In the genomic region with DNA sequence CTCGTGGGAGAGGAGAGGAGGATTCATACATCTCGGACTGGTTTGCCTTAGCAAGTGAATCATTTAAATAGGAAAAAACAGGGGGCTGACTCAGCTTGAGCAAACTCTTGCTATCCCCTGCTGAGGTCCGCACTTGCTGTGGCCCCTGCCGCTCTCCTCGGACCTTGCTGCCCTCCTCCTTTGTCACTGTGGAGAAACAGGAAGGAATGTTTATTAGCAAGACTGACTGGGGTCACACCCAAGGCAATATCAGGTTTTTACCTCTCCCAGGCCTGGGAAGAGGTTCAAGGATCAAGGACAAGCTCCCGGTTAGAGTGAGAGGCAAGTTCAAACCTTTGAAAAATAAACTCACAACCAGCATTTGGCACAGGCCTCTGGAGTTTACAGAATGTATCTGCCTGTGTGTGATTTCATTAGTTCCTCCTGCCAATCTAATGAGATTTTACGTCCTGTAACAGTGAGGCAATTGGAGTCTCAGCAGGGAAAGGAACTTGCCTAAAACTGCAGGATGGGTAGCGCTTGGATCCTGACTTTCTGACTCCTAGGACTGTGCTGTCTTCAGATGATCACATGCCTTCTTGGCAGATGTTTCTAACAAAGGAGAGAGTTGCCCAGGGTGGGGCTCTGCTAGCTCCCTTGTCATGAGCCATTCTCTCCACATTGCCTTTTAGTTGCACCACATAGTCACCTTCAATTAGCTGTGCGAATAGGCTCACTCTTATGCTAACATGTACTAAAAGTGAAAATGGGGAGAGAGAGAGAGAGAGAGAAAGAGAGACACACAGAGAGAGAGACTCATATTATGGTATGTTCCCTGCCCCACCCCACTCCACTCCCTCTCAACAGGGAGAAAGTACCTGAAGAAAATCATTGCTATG, we compare ENCODE assay signal across 11 cellular contexts.
A peak's percentile ranks its signal among the peaks of the same experiment; 100 is the strongest.
DNase-seq lines count a peak whose midpoint lies in the region; ATAC-seq and TF ChIP-seq lines count a peak whose summit lies in the region.
"Had no signal": no experiment of that assay in that cellular context is flagged by ENCODE, and none has a peak within 500 bp of the region (broad histone marks: within the 10 kb centered on the region; RNA-seq: fewer than 3 reads in every experiment).

No MANE protein-coding gene starts in this region.

- H3K36me3 ChIP-seq in Peyer's patch (no peaks in the 10 kb centered on the region), fibroblast of lung (ENCODE audit: control insufficient read depth, insufficient read depth, low read length) (no peaks in the 10 kb centered on the region)
- H3K36me3 ChIP-seq: BLaER1, neutrophil had no signal

- peak overlapping the region; percentile 5 for H3K9ac ChIP-seq in fibroblast of lung (ENCODE audit: insufficient read depth, low read length)
- H3K9ac ChIP-seq: BLaER1 had no signal

- peak overlapping the region; percentile 54 for H3K4me2 ChIP-seq in fibroblast of lung (ENCODE audit: extremely low read depth, insufficient read depth, low read length)
- H3K4me2 ChIP-seq: BLaER1 had no signal

- intact Hi-C loops in cardiac septum (cut with DNase I) = no loop called here

- peaks cover 0 to 5% (median 0%) of the 10 kb centered on the region in 4 donors for H3K4me1 ChIP-seq in Peyer's patch
- H3K4me1 ChIP-seq in fibroblast of lung (ENCODE audit: control insufficient read depth, extremely low read depth, insufficient read depth, low read length) = peaks cover 18% of the 10 kb centered on the region
- H3K4me1 ChIP-seq: BLaER1 had no signal

- no peak for ATAC-seq in HG03025 (IDR thresholded peaks at IDR 0.05; ENCODE audit: low FRiP score, unreplicated experiment)
- ATAC-seq: stimulated activated naive B cell treated with anti-CD40 and anti-IgM and Interleukin-4, amounts not matched to agents 10 μg/mL and 1 μg/mL and 100 μg/mL, for 72 hours had no signal

- H3K27ac ChIP-seq in Peyer's patch (peak overlapping the region in 3 of 4 donors; percentile 67 to 92 (median 85)), fibroblast of lung (ENCODE audit: insufficient read depth, low read length) (peak overlapping the region; percentile 40)
- H3K27ac ChIP-seq: BLaER1, neutrophil had no signal

- H2AFZ ChIP-seq in fibroblast of lung (ENCODE audit: low read length) = peak overlapping the region; percentile 87

- no peaks in the 10 kb centered on the region for H3K79me2 ChIP-seq in fibroblast of lung (ENCODE audit: control insufficient read depth, insufficient read depth, low read length)

- DNase-seq in AG20443 (ENCODE audit: low spot score) = peak; percentile 30
- DNase-seq in Peyer's patch = peak in 2 of 3 donors; percentile 77 to 78
- DNase-seq in fibroblast of lung (ENCODE audit: low read depth in 2 of 2) = peak; percentile 72 to 90
- DNase-seq in myocyte (ENCODE audit: low read depth) = peak; percentile 47
- DNase-seq in stimulated activated CD4-positive, alpha-beta T cell treated with anti-CD3 and anti-CD28 coated beads, Interleukin-15, amount 100 ng/mL, for 24 hours = no peak
- DNase-seq in cardiac septum (ENCODE audit: low spot score) = no peak
- no peak for DNase-seq in central memory CD4-positive, alpha-beta T cell
- DNase-seq: stimulated activated naive B cell treated with anti-CD40 and anti-IgM and Interleukin-4, amounts not matched to agents 10 μg/mL and 1 μg/mL and 100 μg/mL, for 72 hours had no signal

- H3K9me3 ChIP-seq in Peyer's patch = no peaks in the 10 kb centered on the region
- H3K9me3 ChIP-seq in fibroblast of lung (ENCODE audit: control insufficient read depth, insufficient read depth, low read depth, low read length) = no peaks in the 10 kb centered on the region
- H3K9me3 ChIP-seq: neutrophil had no signal

- peak; percentile 40 to 77 for TF ChIP-seq POLR2A in Peyer's patch (IDR thresholded peaks at IDR 0.05)

- H4K20me1 ChIP-seq in fibroblast of lung (ENCODE audit: control insufficient read depth, extremely low read depth, insufficient read depth, low read length) = no peaks in the 10 kb centered on the region
- H4K20me1 ChIP-seq: BLaER1 had no signal

- TF ChIP-seq CTCF in Peyer's patch (IDR thresholded peaks at IDR 0.05) (no peak), fibroblast of lung (conservative IDR thresholded peaks at IDR 0.05 in 1 of 2, IDR thresholded peaks at IDR 0.05 in 1 of 2; ENCODE audit: low read depth in 1 of 2, low read length in 2 of 2) (no peak)

- H3K4me3 ChIP-seq in Peyer's patch (peak overlapping the region in 2 of 4 donors; percentile 22 to 37), fibroblast of lung (replicated peaks in 1 of 4; ENCODE audit: control extremely low read depth in 1 of 4, insufficient read depth in 1 of 4, low read depth in 3 of 4, low read length in 4 of 4) (no peak overlapping the region)
- H3K4me3 ChIP-seq: BLaER1 had no signal

- H3K27me3 ChIP-seq in Peyer's patch (no peaks in the 10 kb centered on the region), fibroblast of lung (ENCODE audit: control insufficient read depth, insufficient read depth, low read length) (no peaks in the 10 kb centered on the region)
- H3K27me3 ChIP-seq: BLaER1 had no signal

Comparison
In these comparisons a context has a peak if more than half of its experiments do, and no peak if none do; other contexts are left out.
1. DNase-seq: peak in AG20443 (single experiment), Peyer's patch (2 of 3), fibroblast of lung (2 of 2) and myocyte (single experiment); none in stimulated activated CD4-positive, alpha-beta T cell treated with anti-CD3 and anti-CD28 coated beads, Interleukin-15, amount 100 ng/mL, for 24 hours (single experiment), cardiac septum (single experiment) and central memory CD4-positive, alpha-beta T cell (single experiment).